ENCODE assay signal across 8 cellular contexts in the genomic region with DNA sequence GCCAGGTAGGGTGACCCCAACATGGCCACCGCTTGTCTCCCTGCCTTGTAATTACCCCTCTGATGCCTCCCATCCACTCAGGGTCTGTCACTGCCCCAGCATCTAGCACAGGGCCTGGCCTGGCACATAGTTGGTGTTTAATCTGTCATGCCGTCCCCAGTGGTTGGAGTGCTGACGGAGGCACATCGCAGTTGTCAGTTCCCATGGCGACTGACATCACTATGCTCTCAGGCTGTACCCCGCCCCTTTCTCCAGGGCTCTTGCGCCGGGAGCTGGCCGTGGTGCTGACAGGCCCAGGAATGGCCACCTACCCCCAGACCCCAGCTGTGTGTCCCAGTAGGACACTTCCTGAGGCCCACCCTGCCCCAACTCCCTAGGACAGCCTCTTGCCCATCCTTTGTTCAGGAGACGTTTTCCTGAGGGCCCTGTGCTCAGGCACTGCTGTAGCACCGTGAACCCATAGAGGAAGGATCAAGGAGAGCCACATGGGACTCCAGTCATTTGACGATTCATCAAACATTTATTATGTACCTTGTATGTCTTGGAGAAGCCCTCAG. TPM values are rescaled to one million over a fixed set of nuclear protein-coding genes. Genes with fewer than 3 reads are reported as not detected.
DNase-seq lines count a peak whose midpoint lies in the region; ATAC-seq and TF ChIP-seq lines count a peak whose summit lies in the region.

No MANE protein-coding gene starts in this region.

- H3K27me3 Mint-ChIP-seq in type B pancreatic cell, result peaks cover 34% of the 10 kb centered on the region

- no peaks in the 10 kb centered on the region for H3K36me3 Mint-ChIP-seq in type B pancreatic cell

- no peaks in the 10 kb centered on the region for H3K36me3 ChIP-seq in adrenal gland (replicated peaks in 1 of 2)

- peak; percentile 1 for DNase-seq in activated gamma-delta T cell treated with Interleukin-2 at 50 U/mL for 16 hours
- DNase-seq in activated gamma-delta T cell (lab: John Stamatoyannopoulos, UW), result no peak
- peak; percentile 23 to 91 (median 45) for DNase-seq in adrenal gland
- DNase-seq in left colon, result peak; percentile 20 to 23
- no peak for DNase-seq in type B pancreatic cell (ENCODE audit: extremely low spot score, unreplicated experiment)
- DNase-seq in SHP77 treated with DMSO at 0.1 percent for 48 hours (lab: John Stamatoyannopoulos, UW), result no peak
- DNase-seq in NCI-H1105 (lab: John Stamatoyannopoulos, UW), result no peak

- intact Hi-C loops in adrenal gland (cut with DNase I), result no loop called here
- intact Hi-C loops in left colon (cut with DNase I, micrococcal nuclease), result no loop called here

- peaks cover 39% of the 10 kb centered on the region for H3K4me1 Mint-ChIP-seq in type B pancreatic cell (ENCODE audit: unreplicated experiment)

- H3K4me1 ChIP-seq in adrenal gland (replicated peaks in 1 of 2), result peaks cover 23 to 64% of the 10 kb centered on the region in 2 donors

- peak overlapping the region in 2 of 5 donors; percentile 34 to 86 for H3K27ac ChIP-seq in adrenal gland

- H3K9me3 Mint-ChIP-seq in type B pancreatic cell, result no peaks in the 10 kb centered on the region

- peak; percentile 61 for ATAC-seq in left colon
- no peak for ATAC-seq in GM18505 (IDR thresholded peaks at IDR 0.05; ENCODE audit: unreplicated experiment)

- 50 to 71% (median 57%) methylated on average over 3 to 12 of the region's 12 CpGs for WGBS in adrenal gland, 4 donors

- no peak overlapping the region for H3K4me3 Mint-ChIP-seq in type B pancreatic cell

- no peaks in the 10 kb centered on the region for H3K27me3 ChIP-seq in adrenal gland

- TF ChIP-seq POLR2A in adrenal gland (IDR thresholded peaks at IDR 0.05) (no peak), GM18505 (IDR thresholded peaks at IDR 0.05; ENCODE audit: borderline replicate concordance, extremely low read depth, insufficient read depth, insufficient read length) (no peak)

- H3K9me3 ChIP-seq in adrenal gland (replicated peaks in 1 of 3), result no peaks in the 10 kb centered on the region

- no peak overlapping the region for H3K4me3 ChIP-seq in adrenal gland

- peak overlapping the region; percentile 76 for H3K27ac Mint-ChIP-seq in type B pancreatic cell

- TF ChIP-seq CTCF in adrenal gland (IDR thresholded peaks at IDR 0.05) (no peak), type B pancreatic cell (conservative IDR thresholded peaks at IDR 0.05) (no peak)

RNA-seq across cellular contexts. Expression of gene FAM222A, which starts 23.0 kb away (rescaled TPM):
- 10 to 100 TPM; 15.2 to 57.8 (median 27.1) TPM for total RNA-seq in adrenal gland
- polyA plus RNA-seq in adrenal gland, result 10 to 100 TPM in 2 of 3 donors, 1 to 10 TPM in 1; 9.2 to 36.7 (median 11.7) TPM
- total RNA-seq in left colon, result 1 to 10 TPM; 3.0 to 4.7 TPM
- total RNA-seq in type B pancreatic cell (ENCODE audit: low replicate concordance), result 7.9 and 11.5 TPM in 2 replicates

Comparison
In these comparisons a context has a peak if more than half of its experiments do, and no peak if none do; other contexts are left out.
1. DNase-seq: peak in activated gamma-delta T cell treated with Interleukin-2 at 50 U/mL for 16 hours (single experiment), adrenal gland (7 of 7) and left colon (2 of 2); none in activated gamma-delta T cell (single experiment), type B pancreatic cell (single experiment), SHP77 treated with DMSO at 0.1 percent for 48 hours (single experiment) and NCI-H1105 (single experiment).